Comparison of ENCODE assay signal across 8 cellular contexts in the genomic region with DNA sequence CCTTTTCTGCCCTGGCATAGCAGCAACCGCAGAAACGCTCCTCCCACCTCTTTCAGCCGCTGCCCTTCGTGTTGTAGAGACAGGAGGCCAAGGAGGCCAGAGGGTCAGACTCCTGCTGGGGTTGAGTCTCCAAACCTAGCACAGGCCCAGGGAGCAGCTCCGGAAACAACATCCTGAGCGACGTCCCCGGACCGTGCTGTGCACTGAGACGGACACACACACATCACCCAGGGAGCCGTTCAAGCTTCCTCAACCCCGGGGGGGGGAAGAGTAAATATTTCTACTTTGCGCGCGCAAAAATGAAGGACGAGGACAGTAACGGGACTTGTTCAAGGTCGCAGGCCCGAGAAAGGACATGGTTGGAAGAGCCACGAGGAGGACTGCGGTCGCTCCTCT.
DNase-seq lines count a peak whose midpoint lies in the region; ATAC-seq and TF ChIP-seq lines count a peak whose summit lies in the region.

No MANE protein-coding gene starts in this region.

- peak overlapping the region; percentile 95 to 96 for H3K4me3 Mint-ChIP-seq in stimulated activated naive B cell treated with anti-CD40 and anti-IgM and Interleukin-4, amounts not matched to agents 10 μg/mL and 1 μg/mL and 100 μg/mL, for 72 hours

- peak overlapping the region; percentile 73 to 96 for H3K4me3 ChIP-seq in DND-41 (ENCODE audit: low read depth in 1 of 2, low read length in 2 of 2)
- H3K4me3 ChIP-seq in cardiac fibroblast (replicated peaks in 1 of 2; ENCODE audit: low read depth in 2 of 2, low read length in 2 of 2), result peak overlapping the region; percentile 98 to 99

- H3K79me2 ChIP-seq in DND-41 (ENCODE audit: insufficient read depth, low read length), result peaks cover 41% of the 10 kb centered on the region

- H3K27ac ChIP-seq in DND-41 (ENCODE audit: low read length), result peak overlapping the region; percentile 88

- H3K27me3 ChIP-seq in DND-41 (ENCODE audit: insufficient read depth, low read length, poor library complexity), result no peaks in the 10 kb centered on the region

- H3K9ac ChIP-seq in DND-41 (ENCODE audit: low read depth, low read length), result peak overlapping the region; percentile 85

- peaks cover 2% of the 10 kb centered on the region; the same call in 1 of the 2 replicates for H4K20me1 ChIP-seq in DND-41 (ENCODE audit: insufficient read depth, low read length)

- peak overlapping the region; percentile 93 for H3K4me2 ChIP-seq in DND-41 (ENCODE audit: insufficient read depth, low read length)

- peaks cover 38% of the 10 kb centered on the region for H3K36me3 ChIP-seq in DND-41 (ENCODE audit: insufficient read depth, low read length)

- ATAC-seq in DND-41 (ENCODE audit: insufficient read depth, low read depth), result peak; percentile 60
- peak; percentile 9 for ATAC-seq in GM21737 (IDR thresholded peaks at IDR 0.05; ENCODE audit: unreplicated experiment)
- peak; percentile 53 to 59 for ATAC-seq in stimulated activated naive B cell treated with anti-CD40 and anti-IgM and Interleukin-4, amounts not matched to agents 10 μg/mL and 1 μg/mL and 100 μg/mL, for 72 hours (replicated peaks)
- no peak for ATAC-seq in GM18867 (IDR thresholded peaks at IDR 0.05; ENCODE audit: unreplicated experiment)
- ATAC-seq in GM18517 (IDR thresholded peaks at IDR 0.05; ENCODE audit: unreplicated experiment), result no peak

- H3K27me3 Mint-ChIP-seq in stimulated activated naive B cell treated with anti-CD40 and anti-IgM and Interleukin-4, amounts not matched to agents 10 μg/mL and 1 μg/mL and 100 μg/mL, for 72 hours, result peaks cover 0 to 9% of the 10 kb centered on the region in 2 donors

- DNase-seq in DND-41 (peak; percentile 45), OCI-M1 (lab: John Stamatoyannopoulos, UW) (peak; percentile 61), cardiac fibroblast (ENCODE audit: low read depth in 2 of 2) (peak; percentile 23 to 31), kidney tubule cell (ENCODE audit: low spot score) (peak; percentile 53)
- peak; percentile 1 for DNase-seq in stimulated activated naive B cell treated with anti-CD40 and anti-IgM and Interleukin-4, amounts not matched to agents 10 μg/mL and 1 μg/mL and 100 μg/mL, for 72 hours

- peak overlapping the region; percentile 95 for H3K27ac Mint-ChIP-seq in stimulated activated naive B cell treated with anti-CD40 and anti-IgM and Interleukin-4, amounts not matched to agents 10 μg/mL and 1 μg/mL and 100 μg/mL, for 72 hours

- H2AFZ ChIP-seq in DND-41 (ENCODE audit: low read depth, low read length), result peak overlapping the region; percentile 94

- TF ChIP-seq CTCF in DND-41 (IDR thresholded peaks at IDR 0.05; ENCODE audit: borderline replicate concordance, extremely low read depth, low read length, poor library complexity, severe bottlenecking) (no peak), cardiac fibroblast (IDR thresholded peaks at IDR 0.05; ENCODE audit: low read depth, low read length) (no peak)

- H3K9me3 ChIP-seq in DND-41 (ENCODE audit: insufficient read depth, low read length, severe bottlenecking), result peaks cover 29% of the 10 kb centered on the region

- H3K4me1 Mint-ChIP-seq in stimulated activated naive B cell treated with anti-CD40 and anti-IgM and Interleukin-4, amounts not matched to agents 10 μg/mL and 1 μg/mL and 100 μg/mL, for 72 hours, result peaks cover 29 to 32% of the 10 kb centered on the region in 2 donors

- H3K9me3 Mint-ChIP-seq in stimulated activated naive B cell treated with anti-CD40 and anti-IgM and Interleukin-4, amounts not matched to agents 10 μg/mL and 1 μg/mL and 100 μg/mL, for 72 hours, result peaks cover 4 to 15% of the 10 kb centered on the region in 2 donors

- peaks cover 40 to 59% of the 10 kb centered on the region in 2 donors for H3K36me3 Mint-ChIP-seq in stimulated activated naive B cell treated with anti-CD40 and anti-IgM and Interleukin-4, amounts not matched to agents 10 μg/mL and 1 μg/mL and 100 μg/mL, for 72 hours

- H3K4me1 ChIP-seq in DND-41 (ENCODE audit: insufficient read depth, low read length), result peaks cover 23% of the 10 kb centered on the region

Comparison
In these comparisons a context has a peak if more than half of its experiments do, and no peak if none do; other contexts are left out.
1. ATAC-seq: peak in DND-41 (single experiment), GM21737 (single experiment) and stimulated activated naive B cell treated with anti-CD40 and anti-IgM and Interleukin-4, amounts not matched to agents 10 μg/mL and 1 μg/mL and 100 μg/mL, for 72 hours (2 of 2); none in GM18867 (single experiment) and GM18517 (single experiment).
2. DNase-seq: peak in every context shown above with its lines; median percentile 61 in OCI-M1; 53 in kidney tubule cell; 45 in DND-41; 27 in cardiac fibroblast; 1 in stimulated activated naive B cell treated with anti-CD40 and anti-IgM and Interleukin-4, amounts not matched to agents 10 μg/mL and 1 μg/mL and 100 μg/mL, for 72 hours.